Comparison of ENCODE assay signal across 8 cellular contexts in the genomic region with DNA sequence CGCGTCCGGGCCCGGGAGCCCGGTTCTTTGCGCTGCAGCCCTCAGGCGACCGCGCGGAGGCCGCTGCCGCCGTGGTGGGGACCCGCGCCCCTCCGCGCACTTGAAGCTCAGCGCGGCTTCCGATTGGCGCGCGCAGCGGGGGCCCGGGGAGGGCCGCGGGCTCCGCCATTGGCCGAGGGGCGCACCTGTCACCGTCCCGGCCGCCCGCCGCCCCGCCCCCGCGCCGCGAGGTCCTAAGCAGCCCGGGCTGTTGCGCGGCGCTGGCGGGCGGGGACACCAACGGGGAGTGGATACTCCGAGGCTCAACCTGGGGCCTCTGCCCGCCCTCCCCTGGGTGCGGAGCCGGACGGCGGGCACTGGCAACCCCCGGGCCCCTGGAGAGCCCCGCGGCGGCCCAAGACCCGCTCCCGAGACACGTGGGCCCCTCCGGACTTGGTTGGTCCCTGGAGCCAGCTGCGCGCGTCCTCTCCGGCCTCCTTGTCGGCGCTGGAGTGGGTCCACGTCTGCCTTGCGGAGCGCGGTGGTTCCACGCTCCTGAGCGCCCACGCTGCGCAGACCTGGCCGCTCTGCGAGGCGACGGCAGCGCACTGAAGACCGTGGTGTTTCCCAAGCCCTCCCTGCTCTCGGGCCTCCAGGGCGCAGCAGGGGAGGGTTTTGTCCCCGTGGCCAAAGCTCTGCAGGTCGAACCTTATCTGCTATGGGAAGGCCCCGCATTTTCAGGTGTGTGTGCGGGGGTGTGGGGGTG. TPM values are rescaled to one million over a fixed set of nuclear protein-coding genes. Genes with fewer than 3 reads are reported as not detected.
DNase-seq lines count a peak whose midpoint lies in the region; ATAC-seq and TF ChIP-seq lines count a peak whose summit lies in the region.

A gene (minus strand): TSS at position 76 of the 745 bp plus-strand sequence. CDS start 313 bp downstream, outside the sequence.

- peaks cover 8% of the 10 kb centered on the region for H3K4me1 Mint-ChIP-seq in activated T-helper 17 cell treated with anti-CD3 and anti-CD28 coated beads, Interleukin-2, amount 50 U/mL, for 72 hours

- intact Hi-C loops in heart left ventricle (cut with DNase I), result no loop called here

- H3K36me3 ChIP-seq in heart left ventricle, result no peaks in the 10 kb centered on the region

- ATAC-seq in GM19372 (IDR thresholded peaks at IDR 0.05; ENCODE audit: low read depth, unreplicated experiment), result peak; percentile 66
- peak; percentile 69 for ATAC-seq in HG03354 (IDR thresholded peaks at IDR 0.05; ENCODE audit: poor library complexity, severe bottlenecking, unreplicated experiment)
- ATAC-seq in activated T-helper 17 cell treated with anti-CD3 and anti-CD28 coated beads, Interleukin-2, amount 50 U/mL, for 72 hours (replicated peaks), result peak; percentile 58
- ATAC-seq in heart left ventricle, result peak; percentile 83 to 93 (median 88)

- TF ChIP-seq CTCF in heart left ventricle (IDR thresholded peaks at IDR 0.05), result no peak

- TF ChIP-seq POLR2A in heart left ventricle (IDR thresholded peaks at IDR 0.05), result no peak

- DNase-seq in D341Med (ENCODE audit: low spot score) (peak; percentile 98), NCI-H510A treated with DMSO at 0.1 percent for 48 hours (lab: John Stamatoyannopoulos, UW) (peak; percentile 71), heart left ventricle (peak in 3 of 5 donors; percentile 28 to 49 (median 46)), retina (peak; percentile 80), Kasumi-1 (lab: John Stamatoyannopoulos, UW) (no peak)

- H3K4me3 Mint-ChIP-seq in activated T-helper 17 cell treated with anti-CD3 and anti-CD28 coated beads, Interleukin-2, amount 50 U/mL, for 72 hours, result peak within 1 kb of the TSS; percentile 37

- H3K36me3 Mint-ChIP-seq in activated T-helper 17 cell treated with anti-CD3 and anti-CD28 coated beads, Interleukin-2, amount 50 U/mL, for 72 hours (ENCODE audit: low read depth), result no peaks in the 10 kb centered on the region

- no peak within 1 kb of the TSS for H3K27ac Mint-ChIP-seq in activated T-helper 17 cell treated with anti-CD3 and anti-CD28 coated beads, Interleukin-2, amount 50 U/mL, for 72 hours

- no peaks in the 10 kb centered on the region for H3K9me3 Mint-ChIP-seq in activated T-helper 17 cell treated with anti-CD3 and anti-CD28 coated beads, Interleukin-2, amount 50 U/mL, for 72 hours

- H3K27me3 Mint-ChIP-seq in activated T-helper 17 cell treated with anti-CD3 and anti-CD28 coated beads, Interleukin-2, amount 50 U/mL, for 72 hours, result peaks cover 55% of the 10 kb centered on the region

- WGBS in heart left ventricle, 4 donors, result 0 to 1% (median 1%) methylated on average over 4 to 87 of the region's 87 CpGs

- peak within 1 kb of the TSS; percentile 39 to 67 (median 52) for H3K4me3 ChIP-seq in heart left ventricle

- H3K27me3 ChIP-seq in heart left ventricle, result peaks cover 57 to 97% (median 92%) of the 10 kb centered on the region in 9 donors

- H3K27ac ChIP-seq in heart left ventricle, result no peak within 1 kb of the TSS

- peaks cover 0 to 24% (median 6%) of the 10 kb centered on the region in 12 donors for H3K4me1 ChIP-seq in heart left ventricle

- no peaks in the 10 kb centered on the region for H3K9me3 ChIP-seq in heart left ventricle

RNA-seq across cellular contexts. Expression of the gene that starts here (rescaled TPM):
- not detected for total RNA-seq in activated T-helper 17 cell treated with anti-CD3 and anti-CD28 coated beads, Interleukin-2, amount 50 U/mL, for 72 hours
- not detected for total RNA-seq in heart left ventricle
- polyA plus RNA-seq in heart left ventricle, result not detected

Comparison
In these comparisons a context has a peak if more than half of its experiments do, and no peak if none do; other contexts are left out.
1. Peak in ATAC-seq in activated T-helper 17 cell treated with anti-CD3 and anti-CD28 coated beads, Interleukin-2, amount 50 U/mL, for 72 hours; RNA of the gene not detected or under 1 TPM.
2. Peak in DNase-seq, ATAC-seq and H3K4me3 ChIP-seq in heart left ventricle; RNA of the gene not detected or under 1 TPM.
3. DNase-seq: peak in D341Med (single experiment), NCI-H510A treated with DMSO at 0.1 percent for 48 hours (single experiment) and retina (single experiment); none in Kasumi-1 (0 of 2).
4. Peak in every context shown above with its lines, with median percentiles within 50 percentile points of each other: ATAC-seq.